ENCODE assay signal across 9 cellular contexts in the genomic region with DNA sequence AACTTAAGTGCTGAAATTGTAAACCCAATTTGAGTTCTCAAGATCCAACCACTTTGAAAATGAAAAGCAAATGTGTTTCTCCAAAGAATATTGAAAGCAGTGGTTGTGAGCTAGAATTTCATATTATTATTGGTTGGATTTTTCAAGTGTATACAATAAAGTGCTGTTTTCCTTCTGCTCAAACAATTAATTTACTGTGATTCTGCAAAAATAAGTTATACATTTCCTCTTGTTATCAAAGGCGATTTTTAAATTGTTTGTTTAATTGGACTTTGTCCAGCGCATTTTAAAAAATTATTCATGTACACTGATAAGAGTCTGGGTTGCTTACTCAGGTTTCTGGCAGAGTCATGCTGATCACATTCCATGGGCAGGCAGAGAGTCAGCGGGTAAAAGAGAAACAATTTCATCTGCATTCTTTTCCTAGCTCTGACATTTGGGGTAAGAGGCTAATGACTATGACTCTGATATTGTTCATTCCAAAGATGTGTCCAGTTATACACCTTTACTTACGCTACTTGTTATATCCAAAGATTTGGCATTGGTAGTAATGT. TPM values are rescaled to one million over a fixed set of nuclear protein-coding genes. Genes with fewer than 3 reads are reported as not detected.
A peak's percentile ranks its signal among the peaks of the same experiment; 100 is the strongest.
DNase-seq lines count a peak whose midpoint lies in the region; TF ChIP-seq lines count a peak whose summit lies in the region.
"Had no signal": no experiment of that assay in that cellular context is flagged by ENCODE, and none has a peak within 500 bp of the region (broad histone marks: within the 10 kb centered on the region; RNA-seq: fewer than 3 reads in every experiment).

No MANE protein-coding gene starts in this region.

- POLR2A ChIA-PET in activated CD4-positive, alpha-beta T cell treated with anti-CD3 and anti-CD28 coated beads, Interleukin-2, amount 10 ng/mL, durations not matched to agents 7 days and 5 days (lab: Charles Lee) = interaction anchor here (0.6 kb wide), 1 partner anchor 12 kb away, joined by 3 read pairs; no protein-coding TSS in a partner anchor

- H3K4me3 Mint-ChIP-seq in activated CD4-positive, alpha-beta T cell treated with anti-CD3 and anti-CD28 coated beads, Interleukin-2, amount 10 ng/mL, durations not matched to agents 7 days and 5 days = no peak overlapping the region

- intact Hi-C loops in mammary epithelial cell (cut with micrococcal nuclease) = no loop called here

- no peak overlapping the region for H2AFZ ChIP-seq in mammary epithelial cell (ENCODE audit: low read depth, low read length)

- H3K27me3 Mint-ChIP-seq in activated CD4-positive, alpha-beta T cell treated with anti-CD3 and anti-CD28 coated beads, Interleukin-2, amount 10 ng/mL, durations not matched to agents 7 days and 5 days = peaks cover 3% of the 10 kb centered on the region

- CTCF ChIA-PET in mammary epithelial cell (lab: Charles Lee; ENCODE audit: low non-redundant PET) = no interaction called here
- CTCF ChIA-PET in activated CD4-positive, alpha-beta T cell treated with anti-CD3 and anti-CD28 coated beads, Interleukin-2, amount 10 ng/mL, durations not matched to agents 7 days and 5 days (lab: Charles Lee) = no interaction called here

- H3K9me3 ChIP-seq in HUES6 (ENCODE audit: control insufficient read depth, insufficient read depth, low read depth, low read length) = no peaks in the 10 kb centered on the region
- H3K9me3 ChIP-seq in mammary epithelial cell (replicated peaks; ENCODE audit: insufficient read depth, low read length) = no peaks in the 10 kb centered on the region
- no peaks in the 10 kb centered on the region for H3K9me3 ChIP-seq in tibial nerve

- peaks cover 2% of the 10 kb centered on the region for H3K27me3 ChIP-seq in HUES6 (ENCODE audit: control insufficient read depth, insufficient read depth, low read length)
- no peaks in the 10 kb centered on the region for H3K27me3 ChIP-seq in mammary epithelial cell (ENCODE audit: insufficient read depth, low read length)
- H3K27me3 ChIP-seq in tibial nerve = no peaks in the 10 kb centered on the region

- H3K27ac Mint-ChIP-seq in activated CD4-positive, alpha-beta T cell treated with anti-CD3 and anti-CD28 coated beads, Interleukin-2, amount 10 ng/mL, durations not matched to agents 7 days and 5 days = no peak overlapping the region

- WGBS in mammary epithelial cell (ENCODE audit: low coverage, missing lambda C conversion rate) = 87% methylated on average over 4 of the region's 4 CpGs
- 30 to 42% methylated on average over 4 of the region's 4 CpGs for WGBS in tibial nerve, 2 donors

- TF ChIP-seq EP300 in tibial nerve (IDR thresholded peaks at IDR 0.05) = peak in 1 of 2 donors; percentile 14

- dilution Hi-C loops in mammary epithelial cell (cut with HindIII; ENCODE audit: low sequenced_read_pairs) = no loop called here

- TF ChIP-seq POLR2A in tibial nerve (IDR thresholded peaks at IDR 0.05) = no peak

- no peaks in the 10 kb centered on the region for H4K20me1 ChIP-seq in mammary epithelial cell (ENCODE audit: insufficient read depth, low read length)

- H3K36me3 Mint-ChIP-seq in activated CD4-positive, alpha-beta T cell treated with anti-CD3 and anti-CD28 coated beads, Interleukin-2, amount 10 ng/mL, durations not matched to agents 7 days and 5 days (ENCODE audit: low read depth) = no peaks in the 10 kb centered on the region

- DNase-seq in mammary epithelial cell (peak; percentile 27), kidney glomerular epithelial cell (lab: John Stamatoyannopoulos, UW) (peak; percentile 76), stromal cell of bone marrow (ENCODE audit: low read depth) (peak; percentile 15), superior temporal gyrus (ENCODE audit: extremely low spot score) (no peak), tibial nerve (ENCODE audit: low spot score in 2 of 2) (no peak)
- DNase-seq in activated CD4-positive, alpha-beta T cell treated with anti-CD3 and anti-CD28 coated beads, Interleukin-2, amount 10 ng/mL, durations not matched to agents 7 days and 5 days = no peak
- no peak for DNase-seq in activated CD4-positive, alpha-beta T cell treated with anti-CD3 and anti-CD28 coated beads for 4 hours
- DNase-seq: NCI-H524 had no signal

- H3K79me2 ChIP-seq in mammary epithelial cell (ENCODE audit: insufficient read depth, low read length) = no peaks in the 10 kb centered on the region

- H3K4me1 ChIP-seq in HUES6 (ENCODE audit: control insufficient read depth, insufficient read depth, low read length) (peaks cover 29% of the 10 kb centered on the region), mammary epithelial cell (ENCODE audit: insufficient read depth, low read length) (peaks cover 3% of the 10 kb centered on the region), tibial nerve (peaks cover 0 to 41% (median 5%) of the 10 kb centered on the region in 4 donors)

- H3K4me1 Mint-ChIP-seq in activated CD4-positive, alpha-beta T cell treated with anti-CD3 and anti-CD28 coated beads, Interleukin-2, amount 10 ng/mL, durations not matched to agents 7 days and 5 days = no peaks in the 10 kb centered on the region

- H3K27ac ChIP-seq in HUES6 (ENCODE audit: low read depth, low read length) = 0 out of 2 replicates have a peak overlapping the region, but pooled peaks have one; percentile 23
- H3K27ac ChIP-seq in mammary epithelial cell (ENCODE audit: insufficient read depth, low read depth, low read length) = no peak overlapping the region
- H3K27ac ChIP-seq in tibial nerve = peak overlapping the region in 2 of 4 donors; percentile 21 to 53

- in situ Hi-C loops in mammary epithelial cell (cut with MboI; ENCODE audit: low sequenced_read_pairs in 2 of 2) = loop anchor here (25.0 kb wide), 2 partner anchors 1264 to 1289 kb away; no protein-coding TSS in a partner anchor

- H3K9me3 Mint-ChIP-seq in activated CD4-positive, alpha-beta T cell treated with anti-CD3 and anti-CD28 coated beads, Interleukin-2, amount 10 ng/mL, durations not matched to agents 7 days and 5 days = no peaks in the 10 kb centered on the region

- H3K36me3 ChIP-seq in HUES6 (ENCODE audit: control insufficient read depth, insufficient read depth, low read length) = no peaks in the 10 kb centered on the region
- H3K36me3 ChIP-seq in mammary epithelial cell (ENCODE audit: insufficient read depth, low read length) = no peaks in the 10 kb centered on the region
- H3K36me3 ChIP-seq in tibial nerve = no peaks in the 10 kb centered on the region

- TF ChIP-seq CTCF in mammary epithelial cell (conservative IDR thresholded peaks at IDR 0.05 in 1 of 2, IDR thresholded peaks at IDR 0.05 in 1 of 2; ENCODE audit: extremely low read depth in 1 of 2, insufficient read depth in 1 of 2, low read depth in 1 of 2, low read length in 2 of 2) (no peak), tibial nerve (IDR thresholded peaks at IDR 0.05) (no peak)

- H3K4me2 ChIP-seq in mammary epithelial cell (ENCODE audit: insufficient read depth, low read depth, low read length) = no peak overlapping the region

- no peak overlapping the region for H3K4me3 ChIP-seq in HUES6 (ENCODE audit: low read depth, low read length)
- no peak overlapping the region for H3K4me3 ChIP-seq in mammary epithelial cell (replicated peaks in 1 of 3; ENCODE audit: insufficient read depth in 1 of 3, low read depth in 2 of 3, low read length in 3 of 3)
- no peak overlapping the region for H3K4me3 ChIP-seq in tibial nerve

- H3K9ac ChIP-seq in HUES6 (ENCODE audit: low read length) (no peak overlapping the region), mammary epithelial cell (ENCODE audit: insufficient read depth, low read length) (no peak overlapping the region)

- no TSS peak for BruUV-seq in mammary epithelial cell (replicated peaks; lab: Mats Ljungman, UMichigan)

RNA-seq across cellular contexts. Expression of a gene that starts 8.9 kb away (rescaled TPM):
- total RNA-seq in mammary epithelial cell (1 to 10 TPM; 1.5 to 5.5 TPM), tibial nerve (10 to 100 TPM; 12.3 to 22.7 (median 18.4) TPM)
- 0.42 TPM for polyA plus RNA-seq in mammary epithelial cell
- 4.6 TPM for polyA minus RNA-seq in mammary epithelial cell
- not detected for total RNA-seq in activated CD4-positive, alpha-beta T cell treated with anti-CD3 and anti-CD28 coated beads, Interleukin-2, amount 10 ng/mL, durations not matched to agents 7 days and 5 days

Comparison
In these comparisons a context has a peak if more than half of its experiments do, and no peak if none do; other contexts are left out.
1. DNase-seq: peak in mammary epithelial cell (single experiment), kidney glomerular epithelial cell (single experiment) and stromal cell of bone marrow (single experiment); none in activated CD4-positive, alpha-beta T cell treated with anti-CD3 and anti-CD28 coated beads, Interleukin-2, amount 10 ng/mL, durations not matched to agents 7 days and 5 days (single experiment), superior temporal gyrus (single experiment), activated CD4-positive, alpha-beta T cell treated with anti-CD3 and anti-CD28 coated beads for 4 hours (0 of 2) and tibial nerve (0 of 2).